Comparison of ENCODE assay signal across 18 cellular contexts in the genomic region with DNA sequence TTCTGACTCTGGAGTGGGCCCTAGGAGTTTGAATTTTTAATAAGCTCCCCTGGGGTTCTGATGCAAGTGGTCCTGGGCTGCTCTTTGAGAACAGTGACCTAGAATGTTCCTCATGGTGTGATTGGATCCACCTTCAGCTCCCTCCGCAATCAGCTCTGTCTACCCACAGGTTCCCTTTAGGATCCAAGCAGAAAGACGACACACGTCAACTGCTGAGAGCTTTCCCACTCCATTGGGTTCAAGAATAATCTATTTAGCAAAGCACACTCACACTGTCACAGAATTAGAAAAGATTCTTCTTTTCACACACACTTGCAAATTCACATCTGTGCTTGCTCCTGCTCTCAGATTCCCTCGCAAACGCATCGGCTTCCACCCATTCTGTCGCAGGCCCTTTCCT.
DNase-seq lines count a peak whose midpoint lies in the region; ATAC-seq and TF ChIP-seq lines count a peak whose summit lies in the region.
"Had no signal": no experiment of that assay in that cellular context is flagged by ENCODE, and none has a peak within 500 bp of the region (broad histone marks: within the 10 kb centered on the region; RNA-seq: fewer than 3 reads in every experiment).

No MANE protein-coding gene starts in this region.

- H3K27ac ChIP-seq in angular gyrus (ENCODE audit: low read depth, low read length) (peak overlapping the region; percentile 8), esophagus muscularis mucosa (replicated peaks in 1 of 4) (peak overlapping the region in 3 of 4 donors; percentile 50 to 80 (median 62)), sigmoid colon (peak overlapping the region in 3 of 4 donors; percentile 77 to 82 (median 78)), colonic mucosa (no peak overlapping the region)

- no peak for ATAC-seq in HG03280 (IDR thresholded peaks at IDR 0.05; ENCODE audit: unreplicated experiment)
- ATAC-seq: GM12878 had no signal

- H3K27me3 ChIP-seq in esophagus muscularis mucosa = no peaks in the 10 kb centered on the region
- H3K27me3 ChIP-seq in sigmoid colon = no peaks in the 10 kb centered on the region
- H3K27me3 ChIP-seq in colonic mucosa = no peaks in the 10 kb centered on the region

- intact Hi-C loops in esophagus muscularis mucosa (cut with DNase I) (no loop called here), sigmoid colon (cut with DNase I) (no loop called here), colonic mucosa (cut with DNase I) (no loop called here)

- DNase-seq in esophagus muscularis mucosa (ENCODE audit: extremely low spot score) (no peak), middle frontal gyrus (ENCODE audit: extremely low spot score, low spot score) (peak; percentile 22), sigmoid colon (peak; percentile 17), colonic mucosa (no peak)
- no peak for DNase-seq in stimulated activated CD4-positive, alpha-beta T cell treated with anti-CD3 and anti-CD28 coated beads, Interleukin-15, amount 100 ng/mL, for 24 hours
- DNase-seq: ACHN; BE2C; C1 segment of cervical spinal cord; CD4-positive, CD25-positive, alpha-beta regulatory T cell; CD8-positive, alpha-beta memory T cell; COR-L47; DMS53; DND-41; EL; H9 had no signal

- TF ChIP-seq CTCF in esophagus muscularis mucosa (IDR thresholded peaks at IDR 0.05) = no peak
- TF ChIP-seq CTCF in sigmoid colon (IDR thresholded peaks at IDR 0.05) = no peak
- TF ChIP-seq CTCF in colonic mucosa (IDR thresholded peaks at IDR 0.05) = no peak

- TF ChIP-seq EP300 in esophagus muscularis mucosa (IDR thresholded peaks at IDR 0.05) = no peak
- TF ChIP-seq EP300 in sigmoid colon (IDR thresholded peaks at IDR 0.05) = no peak

- H3K4me3 ChIP-seq in esophagus muscularis mucosa (no peak overlapping the region), sigmoid colon (no peak overlapping the region), colonic mucosa (no peak overlapping the region)
- H3K4me3 ChIP-seq: GM12878 had no signal

- peaks cover 30 to 74% (median 61%) of the 10 kb centered on the region in 4 donors for H3K4me1 ChIP-seq in esophagus muscularis mucosa
- peaks cover 2 to 72% (median 64%) of the 10 kb centered on the region in 4 donors for H3K4me1 ChIP-seq in sigmoid colon
- H3K4me1 ChIP-seq in colonic mucosa = no peaks in the 10 kb centered on the region
- H3K4me1 ChIP-seq: BE2C had no signal

- 76% methylated on average over 7 of the region's 7 CpGs for WGBS in esophagus muscularis mucosa
- 97% methylated on average over 7 of the region's 7 CpGs for WGBS in sigmoid colon, 2 donors

- TF ChIP-seq POLR2A in esophagus muscularis mucosa (IDR thresholded peaks at IDR 0.05; ENCODE audit: low read depth) (no peak), sigmoid colon (IDR thresholded peaks at IDR 0.05) (no peak)

- peaks cover 0 to 19% (median 0%) of the 10 kb centered on the region in 4 donors for H3K36me3 ChIP-seq in esophagus muscularis mucosa
- H3K36me3 ChIP-seq in sigmoid colon = peaks cover 0 to 17% (median 0%) of the 10 kb centered on the region in 4 donors
- H3K36me3 ChIP-seq in colonic mucosa = no peaks in the 10 kb centered on the region
- H3K36me3 ChIP-seq: BE2C had no signal

- no peak overlapping the region for H3K9ac ChIP-seq in colonic mucosa (ENCODE audit: low read depth in 2 of 2, low read length in 2 of 2)

- H3K9me3 ChIP-seq in esophagus muscularis mucosa (no peaks in the 10 kb centered on the region), sigmoid colon (no peaks in the 10 kb centered on the region), colonic mucosa (no peaks in the 10 kb centered on the region)
- H3K9me3 ChIP-seq: BE2C had no signal

Comparison
In these comparisons a context has a peak if more than half of its experiments do, and no peak if none do; other contexts are left out.
1. DNase-seq: peak in middle frontal gyrus (single experiment) and sigmoid colon (single experiment); none in esophagus muscularis mucosa (single experiment), colonic mucosa (single experiment) and stimulated activated CD4-positive, alpha-beta T cell treated with anti-CD3 and anti-CD28 coated beads, Interleukin-15, amount 100 ng/mL, for 24 hours (single experiment).